In genomic region chr1:6969106-6969505, GRCh38 we compare ENCODE assay signal across 16 cellular contexts.
A peak's percentile ranks its signal among the peaks of the same experiment; 100 is the strongest.
DNase-seq lines count a peak whose midpoint lies in the region; ATAC-seq and TF ChIP-seq lines count a peak whose summit lies in the region.
"Had no signal": no experiment of that assay in that cellular context is flagged by ENCODE, and none has a peak within 500 bp of the region (broad histone marks: within the 10 kb centered on the region; RNA-seq: fewer than 3 reads in every experiment).

No MANE protein-coding gene starts in this region.

- TF ChIP-seq POLR2A in esophagus muscularis mucosa (IDR thresholded peaks at IDR 0.05; ENCODE audit: low read depth) = no peak

- H3K9me3 ChIP-seq in DND-41 (ENCODE audit: insufficient read depth, low read length, severe bottlenecking) (no peaks in the 10 kb centered on the region), neuronal stem cell (replicated peaks in 1 of 2; ENCODE audit: control insufficient read depth in 2 of 2, insufficient read depth in 1 of 2, low read depth in 1 of 2, low read length in 2 of 2) (no peaks in the 10 kb centered on the region), esophagus muscularis mucosa (no peaks in the 10 kb centered on the region)
- H3K9me3 ChIP-seq: right atrium auricular region, thoracic aorta had no signal

- H3K4me1 ChIP-seq in DND-41 (ENCODE audit: insufficient read depth, low read length) (peaks cover 30% of the 10 kb centered on the region), neuronal stem cell (ENCODE audit: control insufficient read depth in 2 of 2, insufficient read depth in 1 of 2, low read depth in 1 of 2, low read length in 2 of 2) (peaks cover 0 to 11% of the 10 kb centered on the region in 2 donors), esophagus muscularis mucosa (peaks cover 4 to 12% (median 8%) of the 10 kb centered on the region in 4 donors)

- TF ChIP-seq CTCF in DND-41 (IDR thresholded peaks at IDR 0.05; ENCODE audit: borderline replicate concordance, extremely low read depth, low read length, poor library complexity, severe bottlenecking) (no peak), esophagus muscularis mucosa (IDR thresholded peaks at IDR 0.05) (no peak)

- no peak overlapping the region for H4K91ac ChIP-seq in neuronal stem cell (ENCODE audit: low read depth, low read length, poor library complexity)

- no peak overlapping the region for H3K4ac ChIP-seq in neuronal stem cell (ENCODE audit: low read length)

- peaks cover 15% of the 10 kb centered on the region for H3K4me1 Mint-ChIP-seq in activated T-helper 17 cell treated with anti-CD3 and anti-CD28 coated beads, Interleukin-2, amount 50 U/mL, for 72 hours

- H3K27ac ChIP-seq in DND-41 (ENCODE audit: low read length) (no peak overlapping the region), neuronal stem cell (replicated peaks; ENCODE audit: low read length) (no peak overlapping the region), esophagus muscularis mucosa (replicated peaks in 1 of 4) (no peak overlapping the region)
- H3K27ac ChIP-seq: right atrium auricular region, thoracic aorta had no signal

- no peak overlapping the region for H3K14ac ChIP-seq in neuronal stem cell (ENCODE audit: low read length)

- peaks cover 33% of the 10 kb centered on the region for H4K20me1 ChIP-seq in DND-41 (ENCODE audit: insufficient read depth, low read length)

- TF ChIP-seq EP300 in esophagus muscularis mucosa (IDR thresholded peaks at IDR 0.05) = no peak

- no peak overlapping the region for H3K27ac Mint-ChIP-seq in activated T-helper 17 cell treated with anti-CD3 and anti-CD28 coated beads, Interleukin-2, amount 50 U/mL, for 72 hours
- H3K27ac Mint-ChIP-seq: brain; T-helper 1 cell treated with Interleukin-12 subunit alpha and Interleukin-12 subunit beta and Interleukin-4 antibody, amounts not matched to agents 30 μg/mL and 1 μg/mL, for 36 hours had no signal

- H3K4me3 ChIP-seq in DND-41 (ENCODE audit: low read depth in 1 of 2, low read length in 2 of 2) = no peak overlapping the region
- no peak overlapping the region for H3K4me3 ChIP-seq in neuronal stem cell (ENCODE audit: low read length in 2 of 2)
- H3K4me3 ChIP-seq in esophagus muscularis mucosa = no peak overlapping the region
- H3K4me3 ChIP-seq: right atrium auricular region, thoracic aorta had no signal

- no peak overlapping the region for H2AFZ ChIP-seq in DND-41 (ENCODE audit: low read depth, low read length)
- no peak overlapping the region for H2AFZ ChIP-seq in neuronal stem cell (ENCODE audit: low read length)

- H3K4me3 Mint-ChIP-seq in activated T-helper 17 cell treated with anti-CD3 and anti-CD28 coated beads, Interleukin-2, amount 50 U/mL, for 72 hours = no peak overlapping the region
- H3K4me3 Mint-ChIP-seq: brain; T-helper 1 cell treated with Interleukin-12 subunit alpha and Interleukin-12 subunit beta and Interleukin-4 antibody, amounts not matched to agents 30 μg/mL and 1 μg/mL, for 36 hours had no signal

- no peak overlapping the region for H2BK120ac ChIP-seq in neuronal stem cell (ENCODE audit: low read depth, low read length)

- H2BK15ac ChIP-seq in neuronal stem cell (ENCODE audit: low read length) = no peak overlapping the region

- H3K9me3 Mint-ChIP-seq in activated T-helper 17 cell treated with anti-CD3 and anti-CD28 coated beads, Interleukin-2, amount 50 U/mL, for 72 hours = no peaks in the 10 kb centered on the region
- H3K9me3 Mint-ChIP-seq: T-helper 1 cell treated with Interleukin-12 subunit alpha and Interleukin-12 subunit beta and Interleukin-4 antibody, amounts not matched to agents 30 μg/mL and 1 μg/mL, for 36 hours had no signal

- no CpG with 5 or more reads among the region's 13 CpGs for WGBS in neuronal stem cell (ENCODE audit: extremely low coverage in 2 of 2, insufficient read length in 2 of 2, insufficient replicate concordance in 1 of 2), 2 donors
- WGBS in esophagus muscularis mucosa = 79% methylated on average over 13 of the region's 13 CpGs

- no peaks in the 10 kb centered on the region for H3K79me2 ChIP-seq in DND-41 (ENCODE audit: insufficient read depth, low read length)

- H3K27me3 ChIP-seq in DND-41 (ENCODE audit: insufficient read depth, low read length, poor library complexity) = peaks cover 18% of the 10 kb centered on the region
- peaks cover 0 to 53% (median 0%) of the 10 kb centered on the region in 3 experiments for H3K27me3 ChIP-seq in neuronal stem cell (ENCODE audit: control insufficient read depth in 3 of 3, insufficient read depth in 3 of 3, low read depth in 1 of 3, low read length in 3 of 3)
- H3K27me3 ChIP-seq in esophagus muscularis mucosa = peaks cover 0 to 37% (median under 1%) of the 10 kb centered on the region in 4 donors
- H3K27me3 ChIP-seq: right atrium auricular region had no signal

- H2AK5ac ChIP-seq in neuronal stem cell (ENCODE audit: low read depth, low read length) = peak overlapping the region; percentile 5

- no peak overlapping the region for H2BK5ac ChIP-seq in neuronal stem cell (ENCODE audit: low read length)

- H3K4me2 ChIP-seq in DND-41 (ENCODE audit: insufficient read depth, low read length) (peak overlapping the region; percentile 14; the same call in 1 of the 2 replicates), neuronal stem cell (ENCODE audit: insufficient read depth, low read length, poor library complexity, severe bottlenecking) (no peak overlapping the region)

- H4K8ac ChIP-seq in neuronal stem cell (ENCODE audit: low read depth, low read length) = no peak overlapping the region

- ATAC-seq in DND-41 (ENCODE audit: insufficient read depth, low read depth) = peak; percentile 82
- ATAC-seq in activated T-helper 17 cell treated with anti-CD3 and anti-CD28 coated beads, Interleukin-2, amount 50 U/mL, for 72 hours (replicated peaks) = peak; percentile 44
- ATAC-seq in activated CD4-positive, CD25-positive, alpha-beta regulatory T cell treated with anti-CD3 and anti-CD28 coated beads, Interleukin-2, amount 50 U/mL, for 24 hours = no peak
- ATAC-seq in GM19328 (IDR thresholded peaks at IDR 0.05; ENCODE audit: unreplicated experiment) = no peak

- peaks cover 49% of the 10 kb centered on the region for H3K27me3 Mint-ChIP-seq in activated T-helper 17 cell treated with anti-CD3 and anti-CD28 coated beads, Interleukin-2, amount 50 U/mL, for 72 hours

- H3K36me3 ChIP-seq in DND-41 (ENCODE audit: insufficient read depth, low read length) (no peaks in the 10 kb centered on the region), neuronal stem cell (replicated peaks in 1 of 2; ENCODE audit: control insufficient read depth in 2 of 2, insufficient read depth in 2 of 2, low read length in 2 of 2) (no peaks in the 10 kb centered on the region), esophagus muscularis mucosa (no peaks in the 10 kb centered on the region)
- H3K36me3 ChIP-seq: right atrium auricular region, thoracic aorta had no signal

- H3K9ac ChIP-seq in DND-41 (ENCODE audit: low read depth, low read length) (no peak overlapping the region), neuronal stem cell (ENCODE audit: low read depth, low read length, poor library complexity) (no peak overlapping the region)

- no peaks in the 10 kb centered on the region for H3K79me1 ChIP-seq in neuronal stem cell (ENCODE audit: low read depth, low read length)

- H3K36me3 Mint-ChIP-seq in activated T-helper 17 cell treated with anti-CD3 and anti-CD28 coated beads, Interleukin-2, amount 50 U/mL, for 72 hours (ENCODE audit: low read depth) = no peaks in the 10 kb centered on the region
- H3K36me3 Mint-ChIP-seq: CD8-positive, alpha-beta memory T cell had no signal

- no peak overlapping the region for H3K18ac ChIP-seq in neuronal stem cell (ENCODE audit: low read length)

- H3K23ac ChIP-seq in neuronal stem cell (ENCODE audit: low read depth, low read length, poor library complexity) = no peak overlapping the region

- DNase-seq in DND-41 (peak; percentile 63), H4 (ENCODE audit: low spot score) (peak; percentile 47), neuronal stem cell (ENCODE audit: low spot score) (no peak), esophagus muscularis mucosa (ENCODE audit: extremely low spot score) (no peak)
- DNase-seq: CD8-positive, alpha-beta memory T cell; effector memory CD4-positive, alpha-beta T cell; foreskin fibroblast; NCI-H1105 treated with DMSO at 0.1 percent for 48 hours; NCI-H446 had no signal

- no peak overlapping the region for H2BK12ac ChIP-seq in neuronal stem cell (ENCODE audit: low read length)

- intact Hi-C loops in esophagus muscularis mucosa (cut with DNase I) = no loop called here

Comparison
In these comparisons a context has a peak if more than half of its experiments do, and no peak if none do; other contexts are left out.
1. ATAC-seq: peak in DND-41 (single experiment) and activated T-helper 17 cell treated with anti-CD3 and anti-CD28 coated beads, Interleukin-2, amount 50 U/mL, for 72 hours (single experiment); none in activated CD4-positive, CD25-positive, alpha-beta regulatory T cell treated with anti-CD3 and anti-CD28 coated beads, Interleukin-2, amount 50 U/mL, for 24 hours (0 of 2) and GM19328 (single experiment).
2. DNase-seq: peak in DND-41 (single experiment) and H4 (single experiment); none in neuronal stem cell (single experiment) and esophagus muscularis mucosa (single experiment).